In the genomic region with DNA sequence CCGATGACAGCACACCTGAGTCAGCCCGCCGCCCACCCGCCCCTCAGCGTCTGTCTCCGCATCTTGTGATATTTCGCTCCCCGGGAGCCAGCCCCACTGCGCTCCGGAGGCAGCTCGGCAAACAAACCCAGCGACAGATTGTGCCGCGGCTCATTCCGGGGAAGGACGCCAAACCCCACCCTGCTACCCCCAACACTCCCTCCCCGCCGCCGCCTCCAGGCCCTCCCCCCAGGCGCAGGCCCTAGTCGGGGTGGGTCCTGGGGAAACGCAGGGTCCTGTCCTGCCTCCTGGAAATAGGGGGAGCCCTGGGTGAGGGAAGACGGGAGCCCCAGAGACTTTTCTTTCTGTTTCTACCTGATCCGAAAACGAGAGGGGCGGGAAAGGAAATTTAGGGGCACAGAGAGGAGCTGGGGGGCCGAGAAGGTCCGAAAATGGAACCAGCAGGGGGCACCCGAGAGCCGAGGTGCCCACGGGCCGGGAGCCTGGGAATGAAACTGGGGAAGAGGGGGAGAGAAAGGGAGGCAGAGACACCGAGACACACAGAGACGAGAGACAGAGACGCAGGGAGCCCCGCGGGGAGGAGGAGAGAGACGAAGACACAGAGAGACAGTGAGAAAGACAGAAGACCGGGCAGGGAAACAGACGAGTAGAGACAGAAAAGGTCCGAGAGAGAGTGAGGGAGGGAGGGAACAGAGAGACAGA, we compare ENCODE assay signal across 8 cellular contexts. TPM values are rescaled to one million over a fixed set of nuclear protein-coding genes. Genes with fewer than 3 reads are reported as not detected.
DNase-seq lines count a peak whose midpoint lies in the region; ATAC-seq and TF ChIP-seq lines count a peak whose summit lies in the region.

No MANE protein-coding gene starts in this region.

- DNase-seq in Karpas-422, result peak; percentile 70
- peak; percentile 67 for DNase-seq in activated CD4-positive, alpha-beta T cell treated with anti-CD3 and anti-CD28 coated beads for 48 hours
- peak; percentile 61 for DNase-seq in endothelial cell (ENCODE audit: low spot score)
- DNase-seq in myocyte (ENCODE audit: low read depth), result peak; percentile 53
- DNase-seq in thoracic aorta (ENCODE audit: low spot score), result no peak

- H3K27ac ChIP-seq in Karpas-422 (ENCODE audit: low read length) (no peak overlapping the region), thoracic aorta (peak overlapping the region in 1 of 2 donors; percentile 45)

- ATAC-seq in thoracic aorta (ENCODE audit: insufficient number of reproducible peaks, low FRiP score, low read depth) (no peak), GM21786 (IDR thresholded peaks at IDR 0.05; ENCODE audit: unreplicated experiment) (no peak), GM21367 (IDR thresholded peaks at IDR 0.05; ENCODE audit: unreplicated experiment) (no peak)

- H3K9me3 Mint-ChIP-seq in endothelial cell (ENCODE audit: unreplicated experiment), result no peaks in the 10 kb centered on the region

- peak overlapping the region; percentile 73 for H3K4me3 Mint-ChIP-seq in endothelial cell (ENCODE audit: unreplicated experiment)

- peaks cover 35% of the 10 kb centered on the region for H3K27me3 Mint-ChIP-seq in endothelial cell (ENCODE audit: unreplicated experiment)

- 0 out of 2 replicates have a peak, but pooled peaks cover 2% of the 10 kb centered on the region for H4K20me1 ChIP-seq in Karpas-422 (ENCODE audit: insufficient read depth, low read depth, low read length)

- H3K4me1 Mint-ChIP-seq in endothelial cell (ENCODE audit: unreplicated experiment), result peaks cover 18% of the 10 kb centered on the region

- H3K27ac Mint-ChIP-seq in endothelial cell (ENCODE audit: unreplicated experiment), result peak overlapping the region; percentile 3

- H3K9me3 ChIP-seq in ES-I3 (ENCODE audit: control insufficient read depth, insufficient read depth, low read length) (no peaks in the 10 kb centered on the region), Karpas-422 (ENCODE audit: low read length) (no peaks in the 10 kb centered on the region), thoracic aorta (no peaks in the 10 kb centered on the region)

- H3K4me1 ChIP-seq in ES-I3 (ENCODE audit: insufficient read depth, low read length), result peaks cover 14% of the 10 kb centered on the region
- H3K4me1 ChIP-seq in Karpas-422 (ENCODE audit: low read length), result peaks cover 35% of the 10 kb centered on the region
- H3K4me1 ChIP-seq in thoracic aorta (ENCODE audit: control insufficient read depth in 1 of 2, low read depth in 2 of 2), result peaks cover 26 to 33% of the 10 kb centered on the region in 2 donors

- H3K27me3 ChIP-seq in Karpas-422 (ENCODE audit: low read length) (no peaks in the 10 kb centered on the region), thoracic aorta (replicated peaks; ENCODE audit: insufficient read depth) (peaks cover 16% of the 10 kb centered on the region)

- no peaks in the 10 kb centered on the region for H3K79me2 ChIP-seq in Karpas-422 (ENCODE audit: low read length)

- H3K36me3 ChIP-seq in ES-I3 (ENCODE audit: insufficient read depth, low read length) (no peaks in the 10 kb centered on the region), Karpas-422 (ENCODE audit: insufficient read depth, low read length) (no peaks in the 10 kb centered on the region), thoracic aorta (no peaks in the 10 kb centered on the region)

- H3K9me2 ChIP-seq in Karpas-422 (replicated peaks; ENCODE audit: insufficient read depth, low read length), result no peaks in the 10 kb centered on the region

- H3K36me3 Mint-ChIP-seq in endothelial cell (ENCODE audit: low read depth, unreplicated experiment), result no peaks in the 10 kb centered on the region

- H3K9ac ChIP-seq in ES-I3 (ENCODE audit: low read depth, low read length) (peak overlapping the region; percentile 55), Karpas-422 (ENCODE audit: low read length) (peak overlapping the region; percentile 46)

- 0 out of 2 replicates have a peak overlapping the region, but pooled peaks have one; percentile 54 for H2AFZ ChIP-seq in Karpas-422 (ENCODE audit: low read length)

- TF ChIP-seq CTCF in endothelial cell (IDR thresholded peaks at IDR 0.05; ENCODE audit: unreplicated experiment) (peak; percentile 84), thoracic aorta (IDR thresholded peaks at IDR 0.05) (peak; percentile 75)

- H3K4me2 ChIP-seq in Karpas-422 (ENCODE audit: low read depth, low read length, poor library complexity, severe bottlenecking), result peak overlapping the region; percentile 67

- H3K4me3 ChIP-seq in Karpas-422 (ENCODE audit: low read length) (peak overlapping the region; percentile 59; the same call in 1 of the 2 replicates), thoracic aorta (peak overlapping the region; percentile 73)

RNA-seq across cellular contexts. Expression of a gene that starts 1.8 kb away (rescaled TPM):
- total RNA-seq in Karpas-422 (2014; rRNA removed; shearing (Covaris generic); ENCODE audit: low replicate concordance), result 0.07 TPM in 1 of 2 replicates, not detected in the other
- 0.62 TPM for total RNA-seq in endothelial cell (ENCODE audit: unreplicated experiment)
- 0.53 and 0.94 TPM in 2 replicates for total RNA-seq in myocyte
- polyA plus RNA-seq in myocyte (2012), result 0.24 TPM
- under 1 TPM in 1 of 2 donors, not detected in 1; 0.35 TPM for total RNA-seq in thoracic aorta

RNA-seq across cellular contexts. Expression of a gene that starts 31.6 kb away (rescaled TPM):
- total RNA-seq in Karpas-422 (2014; rRNA removed; shearing (Covaris generic); ENCODE audit: low replicate concordance), result 56.6 and 69.3 TPM in 2 replicates
- total RNA-seq in endothelial cell (ENCODE audit: unreplicated experiment) (17.5 TPM), myocyte (21.6 and 21.9 TPM in 2 replicates), thoracic aorta (10 to 100 TPM; 76.0 to 92.3 TPM)
- 7.8 TPM for polyA plus RNA-seq in myocyte (2012)

RNA-seq across cellular contexts. Expression of a gene that starts 56.9 kb away (rescaled TPM):
- 238 and 244 TPM in 2 replicates for total RNA-seq in Karpas-422 (2014; rRNA removed; shearing (Covaris generic); ENCODE audit: low replicate concordance)
- total RNA-seq in endothelial cell (ENCODE audit: unreplicated experiment) (10.4 TPM), myocyte (9.1 and 11.0 TPM in 2 replicates), thoracic aorta (10 to 100 TPM; 16.6 to 23.6 TPM)
- polyA plus RNA-seq in myocyte (2012), result 5.3 TPM
